ENCODE assay signal across 20 cellular contexts in the genomic region with DNA sequence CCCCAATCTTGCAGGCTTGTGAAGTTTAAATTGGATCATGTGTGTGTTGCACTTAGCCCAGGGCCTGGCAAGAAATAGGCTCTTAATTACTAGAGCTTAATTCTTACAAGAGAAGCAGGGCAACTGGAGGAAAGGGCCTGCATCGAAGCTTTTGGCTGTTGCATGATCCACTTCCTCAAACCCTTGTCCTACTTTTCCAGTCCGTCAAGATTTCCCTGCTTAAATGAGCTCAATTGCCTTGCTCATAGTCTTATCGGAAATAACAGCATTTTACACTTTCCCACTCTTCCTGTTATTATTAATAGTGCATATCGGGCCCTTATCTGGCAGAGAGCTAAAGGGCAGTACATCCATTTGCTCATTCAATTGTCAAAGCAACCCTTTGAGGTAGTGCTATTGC. TPM values are rescaled to one million over a fixed set of nuclear protein-coding genes. Genes with fewer than 3 reads are reported as not detected.
"Had no signal": no experiment of that assay in that cellular context is flagged by ENCODE, and none has a peak within 500 bp of the region (broad histone marks: within the 10 kb centered on the region; RNA-seq: fewer than 3 reads in every experiment).

No MANE protein-coding gene starts in this region.

- H3K9me3 ChIP-seq: breast epithelium, heart right ventricle, left ventricle myocardium inferior, neutrophil, right lobe of liver, spleen, vagina had no signal

- DNase-seq: activated CD4-positive, alpha-beta memory T cell treated with anti-CD3 and anti-CD28 coated beads for 36 hours; activated gamma-delta T cell; activated naive CD8-positive, alpha-beta T cell treated with anti-CD3 and anti-CD28 coated beads for 36 hours; activated T-cell treated with anti-CD3 and anti-CD28 coated beads, Interleukin-2, amount 50 U/mL, for 48 hours; effector CD4-positive, alpha-beta T cell; heart right ventricle; islet precursor cell; left ventricle myocardium inferior; naive thymus-derived CD8-positive, alpha-beta T cell; right lobe of liver; spleen; stimulated activated CD4-positive, alpha-beta T cell treated with anti-CD3 and anti-CD28 coated beads, Interleukin-1b, Interleukin-23, amount 100 ng/mL, for 48 hours; stimulated activated naive B cell treated with anti-CD40 and anti-IgM and Interleukin-4, amounts not matched to agents 10 μg/mL and 1 μg/mL and 100 μg/mL, for 72 hours; T-helper 2 cell had no signal

- H3K36me3 ChIP-seq: breast epithelium, vagina had no signal

- H3K4me3 ChIP-seq: breast epithelium, heart right ventricle, left ventricle myocardium inferior, right lobe of liver, spleen, vagina had no signal

- H3K27me3 ChIP-seq: breast epithelium, heart right ventricle, neutrophil, right lobe of liver, spleen, vagina had no signal

- H3K27ac ChIP-seq: left ventricle myocardium inferior, neutrophil, vagina had no signal

- FAIRE-seq: frontal cortex had no signal

- ATAC-seq: heart right ventricle; naive thymus-derived CD8-positive, alpha-beta T cell; stimulated activated naive B cell treated with anti-CD40 and anti-IgM and Interleukin-4, amounts not matched to agents 10 μg/mL and 1 μg/mL and 100 μg/mL, for 72 hours had no signal

RNA-seq across cellular contexts. Expression of a gene that starts 22.7 kb away (rescaled TPM):
- total RNA-seq: activated CD4-positive, alpha-beta memory T cell treated with anti-CD3 and anti-CD28 coated beads for 36 hours; fibroblast of lung; progenitor cell of endocrine pancreas had no signal
- polyA plus RNA-seq: fibroblast of lung had no signal
